In genomic region chr9:92739346-92740014, GRCh38 we compare ENCODE assay signal across 14 cellular contexts. TPM values are rescaled to one million over a fixed set of nuclear protein-coding genes. Genes with fewer than 3 reads are reported as not detected.
DNase-seq lines count a peak whose midpoint lies in the region; ATAC-seq and TF ChIP-seq lines count a peak whose summit lies in the region.
"Had no signal": no experiment of that assay in that cellular context is flagged by ENCODE, and none has a peak within 500 bp of the region (broad histone marks: within the 10 kb centered on the region; RNA-seq: fewer than 3 reads in every experiment).

No MANE protein-coding gene starts in this region.

- intact Hi-C loops in activated CD4-positive, alpha-beta T cell treated with anti-CD3 and anti-CD28 coated beads, Interleukin-2, amount 10 ng/mL, durations not matched to agents 24 days and 14 days (cut with micrococcal nuclease) = no loop called here
- intact Hi-C loops in breast epithelium (cut with DNase I; ENCODE audit: low total_unique reads) = no loop called here

- DNase-seq in activated CD4-positive, alpha-beta T cell treated with anti-CD3 and anti-CD28 coated beads, Interleukin-2, amount 10 ng/mL, durations not matched to agents 24 days and 14 days = no peak
- no peak for DNase-seq in activated CD4-positive, alpha-beta T cell treated with anti-CD3 and anti-CD28 coated beads for 4 hours
- DNase-seq in breast epithelium (ENCODE audit: low spot score in 2 of 2) = peak in 1 of 2 donors; percentile 47
- DNase-seq in memory B cell (ENCODE audit: low spot score in 2 of 2) = no peak
- peak; percentile 46 to 69 for DNase-seq in suprapubic skin (ENCODE audit: low spot score in 2 of 2)
- no peak for DNase-seq in SHP77 (lab: John Stamatoyannopoulos, UW)
- no peak for DNase-seq in stimulated activated CD8-positive, alpha-beta memory T cell treated with anti-CD3 and anti-CD28 coated beads, Interleukin-4, amount 100 ng/mL, for 48 hours
- DNase-seq: activated CD4-positive, alpha-beta T cell treated with anti-CD3 and anti-CD28 coated beads for 48 hours; activated naive CD4-positive, alpha-beta T cell; cortex of kidney; DMS53; NCI-H524 treated with DMSO at 0.1 percent for 48 hours; stimulated activated CD4-positive, alpha-beta T cell treated with anti-CD3 and anti-CD28 coated beads, Interleukin-12 subunit alpha, Interleukin-12 subunit beta, amount 100 ng/mL, for 4 hours had no signal

- H3K27ac ChIP-seq in breast epithelium = peak overlapping the region; percentile 76 to 88
- peak overlapping the region; percentile 82 for H3K27ac ChIP-seq in suprapubic skin

- TF ChIP-seq CTCF in breast epithelium (IDR thresholded peaks at IDR 0.05) (no peak), suprapubic skin (IDR thresholded peaks at IDR 0.05) (no peak)

- no peak for TF ChIP-seq EP300 in suprapubic skin (IDR thresholded peaks at IDR 0.05)

- H3K36me3 Mint-ChIP-seq in activated CD4-positive, alpha-beta T cell treated with anti-CD3 and anti-CD28 coated beads, Interleukin-2, amount 10 ng/mL, durations not matched to agents 24 days and 14 days (ENCODE audit: low read depth) = no peaks in the 10 kb centered on the region
- no peaks in the 10 kb centered on the region for H3K36me3 Mint-ChIP-seq in memory B cell

- H3K27ac Mint-ChIP-seq in activated CD4-positive, alpha-beta T cell treated with anti-CD3 and anti-CD28 coated beads, Interleukin-2, amount 10 ng/mL, durations not matched to agents 24 days and 14 days = peak overlapping the region; percentile 42
- no peak overlapping the region for H3K27ac Mint-ChIP-seq in memory B cell

- H3K36me3 ChIP-seq in breast epithelium (no peaks in the 10 kb centered on the region), suprapubic skin (no peaks in the 10 kb centered on the region)

- 77% methylated on average over 11 of the region's 11 CpGs for WGBS in suprapubic skin

- H3K4me3 Mint-ChIP-seq in activated CD4-positive, alpha-beta T cell treated with anti-CD3 and anti-CD28 coated beads, Interleukin-2, amount 10 ng/mL, durations not matched to agents 24 days and 14 days = no peak overlapping the region
- peak overlapping the region; percentile 9 for H3K4me3 Mint-ChIP-seq in memory B cell

- no peaks in the 10 kb centered on the region for H3K27me3 Mint-ChIP-seq in activated CD4-positive, alpha-beta T cell treated with anti-CD3 and anti-CD28 coated beads, Interleukin-2, amount 10 ng/mL, durations not matched to agents 24 days and 14 days
- no peaks in the 10 kb centered on the region for H3K27me3 Mint-ChIP-seq in memory B cell

- peaks cover 32% of the 10 kb centered on the region for H3K4me1 Mint-ChIP-seq in activated CD4-positive, alpha-beta T cell treated with anti-CD3 and anti-CD28 coated beads, Interleukin-2, amount 10 ng/mL, durations not matched to agents 24 days and 14 days
- H3K4me1 Mint-ChIP-seq in memory B cell = peaks cover 74% of the 10 kb centered on the region

- H3K4me3 ChIP-seq in breast epithelium = no peak overlapping the region
- no peak overlapping the region for H3K4me3 ChIP-seq in suprapubic skin

- H3K9me3 ChIP-seq in breast epithelium (no peaks in the 10 kb centered on the region), suprapubic skin (no peaks in the 10 kb centered on the region)

- ATAC-seq in memory B cell (ENCODE audit: low read depth) = no peak
- no peak for ATAC-seq in HG03432 (IDR thresholded peaks at IDR 0.05; ENCODE audit: unreplicated experiment)

- TF ChIP-seq POLR2A in breast epithelium (IDR thresholded peaks at IDR 0.05) = no peak
- TF ChIP-seq POLR2A in suprapubic skin (IDR thresholded peaks at IDR 0.05) = no peak

- H3K9me3 Mint-ChIP-seq in activated CD4-positive, alpha-beta T cell treated with anti-CD3 and anti-CD28 coated beads, Interleukin-2, amount 10 ng/mL, durations not matched to agents 24 days and 14 days = no peaks in the 10 kb centered on the region
- H3K9me3 Mint-ChIP-seq in memory B cell = no peaks in the 10 kb centered on the region

- H3K27me3 ChIP-seq in breast epithelium (no peaks in the 10 kb centered on the region), suprapubic skin (no peaks in the 10 kb centered on the region)

- H3K4me1 ChIP-seq in breast epithelium = peaks cover 8 to 16% of the 10 kb centered on the region in 2 donors
- H3K4me1 ChIP-seq in suprapubic skin = peaks cover 80% of the 10 kb centered on the region

RNA-seq across cellular contexts. Expression of gene BICD2, which starts 25.2 kb away (rescaled TPM):
- 25.8 and 26.2 TPM in 2 replicates for total RNA-seq in activated CD4-positive, alpha-beta T cell treated with anti-CD3 and anti-CD28 coated beads, Interleukin-2, amount 10 ng/mL, durations not matched to agents 24 days and 14 days
- total RNA-seq in breast epithelium (10 to 100 TPM; 22.8 to 56.0 (median 26.5) TPM), suprapubic skin (100 to 1,000 TPM; 135 to 201 (median 153) TPM)

Comparison
In these comparisons a context has a peak if more than half of its experiments do, and no peak if none do; other contexts are left out.
1. DNase-seq: peak in suprapubic skin (2 of 2); none in activated CD4-positive, alpha-beta T cell treated with anti-CD3 and anti-CD28 coated beads, Interleukin-2, amount 10 ng/mL, durations not matched to agents 24 days and 14 days (single experiment), activated CD4-positive, alpha-beta T cell treated with anti-CD3 and anti-CD28 coated beads for 4 hours (0 of 2), memory B cell (0 of 2), SHP77 (0 of 2) and stimulated activated CD8-positive, alpha-beta memory T cell treated with anti-CD3 and anti-CD28 coated beads, Interleukin-4, amount 100 ng/mL, for 48 hours (single experiment).